Comparison of ENCODE assay signal across 13 cellular contexts in genomic region chr13:51770681-51771417, GRCh38. TPM values are rescaled to one million over a fixed set of nuclear protein-coding genes. Genes with fewer than 3 reads are reported as not detected.
DNase-seq lines count a peak whose midpoint lies in the region; ATAC-seq and TF ChIP-seq lines count a peak whose summit lies in the region.
"Had no signal": no experiment of that assay in that cellular context is flagged by ENCODE, and none has a peak within 500 bp of the region (broad histone marks: within the 10 kb centered on the region; RNA-seq: fewer than 3 reads in every experiment).

No MANE protein-coding gene starts in this region.

- H3K4me3 Mint-ChIP-seq in activated naive CD8-positive, alpha-beta T cell treated with anti-CD3 and anti-CD28 coated beads, Interleukin-2, amount 50 U/mL, for 24 hours: no peak overlapping the region

- no peak for TF ChIP-seq EP300 in tibial nerve (IDR thresholded peaks at IDR 0.05)

- H3K23ac ChIP-seq in mesenchymal stem cell (ENCODE audit: low read length in 2 of 2): peak overlapping the region in 1 of 2 experiments; percentile 31

- H3K27me3 ChIP-seq in heart right ventricle (no peaks in the 10 kb centered on the region), mesenchymal stem cell (ENCODE audit: control insufficient read depth in 1 of 2, insufficient read depth in 1 of 2, low read length in 2 of 2) (peaks cover 0 to 13% of the 10 kb centered on the region in 2 experiments), tibial nerve (no peaks in the 10 kb centered on the region)
- H3K27me3 ChIP-seq: SJSA1 had no signal

- no peak overlapping the region for H2AFZ ChIP-seq in mesenchymal stem cell (ENCODE audit: low read depth, low read length)

- H3K4ac ChIP-seq in mesenchymal stem cell (ENCODE audit: low read depth in 1 of 2, low read length in 2 of 2): no peak overlapping the region

- TF ChIP-seq POLR2A in tibial nerve (IDR thresholded peaks at IDR 0.05): no peak

- peak overlapping the region in 1 of 2 experiments; percentile 4 for H3K18ac ChIP-seq in mesenchymal stem cell (ENCODE audit: low read depth in 1 of 2, low read length in 2 of 2)

- H4K91ac ChIP-seq in mesenchymal stem cell (ENCODE audit: low read length): no peak overlapping the region

- intact Hi-C loops in heart right ventricle (cut with DNase I): no loop called here
- intact Hi-C loops in cardiac septum (cut with DNase I): no loop called here

- H3K9ac ChIP-seq in mesenchymal stem cell (ENCODE audit: low read length): no peak overlapping the region

- no peak overlapping the region for H3K4me2 ChIP-seq in mesenchymal stem cell (ENCODE audit: low read length, poor library complexity, severe bottlenecking)

- H2BK15ac ChIP-seq in mesenchymal stem cell (ENCODE audit: low read depth, poor library complexity, severe bottlenecking): peak overlapping the region; percentile 49

- no peak overlapping the region for H3K14ac ChIP-seq in mesenchymal stem cell (ENCODE audit: low read length in 2 of 2)

- 94 to 96% methylated on average over 11 of the region's 11 CpGs for WGBS in heart right ventricle, 2 donors
- 94% methylated on average over 11 of the region's 11 CpGs for WGBS in mesenchymal stem cell
- 90 to 92% methylated on average over 11 of the region's 11 CpGs for WGBS in tibial nerve, 2 donors

- no peaks in the 10 kb centered on the region for H3K9me3 Mint-ChIP-seq in activated naive CD8-positive, alpha-beta T cell treated with anti-CD3 and anti-CD28 coated beads, Interleukin-2, amount 50 U/mL, for 24 hours

- ATAC-seq in heart right ventricle (no peak), HG02571 (IDR thresholded peaks at IDR 0.05; ENCODE audit: unreplicated experiment) (no peak), HG03045 (IDR thresholded peaks at IDR 0.05; ENCODE audit: unreplicated experiment) (no peak)
- no peak for ATAC-seq in activated naive CD8-positive, alpha-beta T cell treated with anti-CD3 and anti-CD28 coated beads, Interleukin-2, amount 50 U/mL, for 24 hours

- no peak overlapping the region for H2AK5ac ChIP-seq in mesenchymal stem cell (ENCODE audit: low read length, severe bottlenecking)

- H2BK5ac ChIP-seq in mesenchymal stem cell (ENCODE audit: low read depth, low read length, poor library complexity, severe bottlenecking): no peak overlapping the region

- H3K27me3 Mint-ChIP-seq in activated naive CD8-positive, alpha-beta T cell treated with anti-CD3 and anti-CD28 coated beads, Interleukin-2, amount 50 U/mL, for 24 hours: no peaks in the 10 kb centered on the region

- no peak overlapping the region for H2BK12ac ChIP-seq in mesenchymal stem cell (ENCODE audit: low read length in 2 of 2)

- TF ChIP-seq CTCF in heart right ventricle (IDR thresholded peaks at IDR 0.05) (no peak), tibial nerve (IDR thresholded peaks at IDR 0.05) (no peak)

- H3K36me3 Mint-ChIP-seq in activated naive CD8-positive, alpha-beta T cell treated with anti-CD3 and anti-CD28 coated beads, Interleukin-2, amount 50 U/mL, for 24 hours (ENCODE audit: low read depth): peaks cover 4% of the 10 kb centered on the region

- H3K4me1 ChIP-seq in heart right ventricle (peaks cover 9 to 34% (median 24%) of the 10 kb centered on the region in 9 donors), mesenchymal stem cell (ENCODE audit: control insufficient read depth, insufficient read depth, low read depth, low read length) (peaks cover 2% of the 10 kb centered on the region), tibial nerve (peaks cover 0 to 34% (median 16%) of the 10 kb centered on the region in 4 donors)
- H3K4me1 ChIP-seq: SJSA1 had no signal

- no peaks in the 10 kb centered on the region for H3K9me3 ChIP-seq in heart right ventricle
- H3K9me3 ChIP-seq in mesenchymal stem cell (ENCODE audit: control insufficient read depth, low read length): no peaks in the 10 kb centered on the region
- no peaks in the 10 kb centered on the region for H3K9me3 ChIP-seq in tibial nerve
- H3K9me3 ChIP-seq: SJSA1 had no signal

- peaks cover 12% of the 10 kb centered on the region for H3K4me1 Mint-ChIP-seq in activated naive CD8-positive, alpha-beta T cell treated with anti-CD3 and anti-CD28 coated beads, Interleukin-2, amount 50 U/mL, for 24 hours

- peaks cover 16% of the 10 kb centered on the region for H3K79me1 ChIP-seq in mesenchymal stem cell (replicated peaks; ENCODE audit: low read length, poor library complexity, severe bottlenecking)

- H3K27ac Mint-ChIP-seq in activated naive CD8-positive, alpha-beta T cell treated with anti-CD3 and anti-CD28 coated beads, Interleukin-2, amount 50 U/mL, for 24 hours: peak overlapping the region; percentile 42

- DNase-seq in heart right ventricle (no peak), cardiac septum (ENCODE audit: low spot score) (no peak), mesenchymal stem cell (no peak), tibial nerve (ENCODE audit: low spot score in 2 of 2) (no peak)
- DNase-seq in activated naive CD8-positive, alpha-beta T cell treated with anti-CD3 and anti-CD28 coated beads, Interleukin-2, amount 50 U/mL, for 24 hours: no peak
- DNase-seq in stimulated activated CD4-positive, alpha-beta T cell treated with anti-CD3 and anti-CD28 coated beads, Interleukin-15, amount 100 ng/mL, for 24 hours: no peak
- DNase-seq: activated T-cell treated with anti-CD3 and anti-CD28 coated beads, Interleukin-2, amount 50 U/mL, for 48 hours; DND-41; erythroblast; NCI-H524 had no signal

- H2BK120ac ChIP-seq in mesenchymal stem cell (ENCODE audit: low read depth, low read length): no peak overlapping the region

- peaks cover 0 to 30% (median 0%) of the 10 kb centered on the region in 9 donors for H3K36me3 ChIP-seq in heart right ventricle
- H3K36me3 ChIP-seq in mesenchymal stem cell (ENCODE audit: control insufficient read depth in 1 of 2, insufficient read depth in 2 of 2, low read depth in 1 of 2, low read length in 2 of 2): peaks cover 23 to 25% of the 10 kb centered on the region in 2 experiments
- peaks cover 0 to 59% (median 0%) of the 10 kb centered on the region in 3 donors for H3K36me3 ChIP-seq in tibial nerve

- H3K4me3 ChIP-seq in heart right ventricle: no peak overlapping the region
- no peak overlapping the region for H3K4me3 ChIP-seq in mesenchymal stem cell (ENCODE audit: insufficient read depth in 1 of 2, low read depth in 1 of 2, low read length in 2 of 2)
- no peak overlapping the region for H3K4me3 ChIP-seq in tibial nerve
- H3K4me3 ChIP-seq: SJSA1 had no signal

- H4K8ac ChIP-seq in mesenchymal stem cell (ENCODE audit: low read length): no peak overlapping the region

- H3K27ac ChIP-seq in heart right ventricle (peak overlapping the region in 7 of 10 donors; percentile 56 to 83 (median 66)), mesenchymal stem cell (ENCODE audit: low read length, poor library complexity, severe bottlenecking) (no peak overlapping the region), tibial nerve (peak overlapping the region; percentile 79 to 96 (median 85))
- H3K27ac ChIP-seq: SJSA1 had no signal

RNA-seq across cellular contexts. Expression of gene DHRS12, which starts 33.1 kb away (rescaled TPM):
- 10 to 100 TPM in 6 of 10 donors, 1 to 10 TPM in 4; 8.6 to 14.0 (median 10.3) TPM for total RNA-seq in heart right ventricle
- 10 to 100 TPM in 1 of 2 donors, 1 to 10 TPM in 1; 5.5 to 20.6 TPM for polyA plus RNA-seq in heart right ventricle
- total RNA-seq in cardiac septum: 9.8 TPM
- 4.4 TPM for polyA plus RNA-seq in mesenchymal stem cell (2013, experiment 1 of 2)
- 4.4 TPM for polyA plus RNA-seq in mesenchymal stem cell (2013, experiment 2 of 2)
- 10 to 100 TPM; 12.3 to 19.5 (median 16.7) TPM for total RNA-seq in tibial nerve
